1 cellular context compared by ENCODE assay signal in genomic region chr11:59957094-59957493, GRCh38.
A peak's percentile ranks its signal among the peaks of the same experiment; 100 is the strongest.
TF ChIP-seq lines count a peak whose summit lies in the region.

No MANE protein-coding gene starts in this region.

TF ChIP-seq in K562, 482 proteins besides CTCF, POLR2A, EP300 and RAD21:
- TF ChIP-seq MEF2A (IDR thresholded peaks at IDR 0.05; ENCODE audit: control insufficient read depth, low read depth, low read length) (peak; percentile 59; the same call in 1 of the 2 replicates), TEAD4 (IDR thresholded peaks at IDR 0.05; ENCODE audit: low read length) (peak; percentile 36; the same call in 1 of the 2 replicates), TEAD4 (CRISPR knock-in tag; IDR thresholded peaks at IDR 0.05; ENCODE audit: borderline replicate concordance) (no peak), JUND (IDR thresholded peaks at IDR 0.05; ENCODE audit: borderline replicate concordance, low read depth, low read length) (peak; percentile 73; the same call in 1 of the 2 replicates), JUND (tag; IDR thresholded peaks at IDR 0.05; ENCODE audit: borderline replicate concordance, low read depth, low read length) (peak; percentile 78; the same call in 2 of the 3 replicates), MAFG (tag; conservative IDR thresholded peaks at IDR 0.05) (peak; percentile 60), ZNF316 (IDR thresholded peaks at IDR 0.05) (peak; percentile 34), CGGBP1 (CRISPR knock-in tag; IDR thresholded peaks at IDR 0.05) (no peak), MECOM (CRISPR knock-in tag; IDR thresholded peaks at IDR 0.05) (no peak), MAFF (IDR thresholded peaks at IDR 0.05; ENCODE audit: low read length) (peak; percentile 34; the same call in 1 of the 2 replicates), THAP7 (CRISPR knock-in tag; IDR thresholded peaks at IDR 0.05) (no peak), POLR2AphosphoS2 (IDR thresholded peaks at IDR 0.05; ENCODE audit: low read length) (no peak), ZNF174 (CRISPR knock-in tag; IDR thresholded peaks at IDR 0.05) (no peak), RNF219 (CRISPR knock-in tag; IDR thresholded peaks at IDR 0.05) (no peak), ZNF146 (CRISPR knock-in tag; IDR thresholded peaks at IDR 0.05; ENCODE audit: unreplicated experiment) (no peak), ATF7 (IDR thresholded peaks at IDR 0.05) (no peak), MTF1 (CRISPR knock-in tag; IDR thresholded peaks at IDR 0.05; ENCODE audit: borderline replicate concordance) (no peak), HIVEP1 (CRISPR knock-in tag; IDR thresholded peaks at IDR 0.05) (no peak), ZFP1 (CRISPR knock-in tag; IDR thresholded peaks at IDR 0.05) (no peak), CXXC5 (CRISPR knock-in tag; IDR thresholded peaks at IDR 0.05) (0 out of 2 replicates have a peak, but pooled peaks have one; percentile 11), JUN (IDR thresholded peaks at IDR 0.05; ENCODE audit: borderline replicate concordance, low read depth, low read length) (peak; percentile 36; the same call in 1 of the 2 replicates), JUN (CRISPR knock-in tag; IDR thresholded peaks at IDR 0.05; ENCODE audit: borderline replicate concordance) (no peak), ZNF217 (CRISPR knock-in tag; IDR thresholded peaks at IDR 0.05) (no peak), NFE2 (IDR thresholded peaks at IDR 0.05; ENCODE audit: low read depth) (peak; percentile 55; the same call in 1 of the 2 replicates), FOSL1 (tag; conservative IDR thresholded peaks at IDR 0.05) (peak; percentile 90), ZNF561 (CRISPR knock-in tag; conservative IDR thresholded peaks at IDR 0.05) (no peak), C11orf30 (IDR thresholded peaks at IDR 0.05; ENCODE audit: low read depth) (peak; percentile 44), TRIM24 (IDR thresholded peaks at IDR 0.05) (peak in 1 of 2 experiments; percentile 45; a peak in 1 of 4 replicates), MYNN (IDR thresholded peaks at IDR 0.05) (no peak), MYNN (CRISPR knock-in tag; IDR thresholded peaks at IDR 0.05) (no peak)
- TF ChIP-seq, protein P1, sequence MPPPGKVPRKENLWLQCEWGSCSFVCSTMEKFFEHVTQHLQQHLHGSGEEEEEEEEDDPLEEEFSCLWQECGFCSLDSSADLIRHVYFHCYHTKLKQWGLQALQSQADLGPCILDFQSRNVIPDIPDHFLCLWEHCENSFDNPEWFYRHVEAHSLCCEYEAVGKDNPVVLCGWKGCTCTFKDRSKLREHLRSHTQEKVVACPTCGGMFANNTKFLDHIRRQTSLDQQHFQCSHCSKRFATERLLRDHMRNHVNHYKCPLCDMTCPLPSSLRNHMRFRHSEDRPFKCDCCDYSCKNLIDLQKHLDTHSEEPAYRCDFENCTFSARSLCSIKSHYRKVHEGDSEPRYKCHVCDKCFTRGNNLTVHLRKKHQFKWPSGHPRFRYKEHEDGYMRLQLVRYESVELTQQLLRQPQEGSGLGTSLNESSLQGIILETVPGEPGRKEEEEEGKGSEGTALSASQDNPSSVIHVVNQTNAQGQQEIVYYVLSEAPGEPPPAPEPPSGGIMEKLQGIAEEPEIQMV (tag; conservative IDR thresholded peaks at IDR 0.05; ENCODE audit: low read depth): no peak
- TF ChIP-seq, protein P2, sequence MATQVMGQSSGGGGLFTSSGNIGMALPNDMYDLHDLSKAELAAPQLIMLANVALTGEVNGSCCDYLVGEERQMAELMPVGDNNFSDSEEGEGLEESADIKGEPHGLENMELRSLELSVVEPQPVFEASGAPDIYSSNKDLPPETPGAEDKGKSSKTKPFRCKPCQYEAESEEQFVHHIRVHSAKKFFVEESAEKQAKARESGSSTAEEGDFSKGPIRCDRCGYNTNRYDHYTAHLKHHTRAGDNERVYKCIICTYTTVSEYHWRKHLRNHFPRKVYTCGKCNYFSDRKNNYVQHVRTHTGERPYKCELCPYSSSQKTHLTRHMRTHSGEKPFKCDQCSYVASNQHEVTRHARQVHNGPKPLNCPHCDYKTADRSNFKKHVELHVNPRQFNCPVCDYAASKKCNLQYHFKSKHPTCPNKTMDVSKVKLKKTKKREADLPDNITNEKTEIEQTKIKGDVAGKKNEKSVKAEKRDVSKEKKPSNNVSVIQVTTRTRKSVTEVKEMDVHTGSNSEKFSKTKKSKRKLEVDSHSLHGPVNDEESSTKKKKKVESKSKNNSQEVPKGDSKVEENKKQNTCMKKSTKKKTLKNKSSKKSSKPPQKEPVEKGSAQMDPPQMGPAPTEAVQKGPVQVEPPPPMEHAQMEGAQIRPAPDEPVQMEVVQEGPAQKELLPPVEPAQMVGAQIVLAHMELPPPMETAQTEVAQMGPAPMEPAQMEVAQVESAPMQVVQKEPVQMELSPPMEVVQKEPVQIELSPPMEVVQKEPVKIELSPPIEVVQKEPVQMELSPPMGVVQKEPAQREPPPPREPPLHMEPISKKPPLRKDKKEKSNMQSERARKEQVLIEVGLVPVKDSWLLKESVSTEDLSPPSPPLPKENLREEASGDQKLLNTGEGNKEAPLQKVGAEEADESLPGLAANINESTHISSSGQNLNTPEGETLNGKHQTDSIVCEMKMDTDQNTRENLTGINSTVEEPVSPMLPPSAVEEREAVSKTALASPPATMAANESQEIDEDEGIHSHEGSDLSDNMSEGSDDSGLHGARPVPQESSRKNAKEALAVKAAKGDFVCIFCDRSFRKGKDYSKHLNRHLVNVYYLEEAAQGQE (CRISPR knock-in tag; IDR thresholded peaks at IDR 0.05; ENCODE audit: low read depth): no peak
- TF ChIP-seq, protein P3, sequence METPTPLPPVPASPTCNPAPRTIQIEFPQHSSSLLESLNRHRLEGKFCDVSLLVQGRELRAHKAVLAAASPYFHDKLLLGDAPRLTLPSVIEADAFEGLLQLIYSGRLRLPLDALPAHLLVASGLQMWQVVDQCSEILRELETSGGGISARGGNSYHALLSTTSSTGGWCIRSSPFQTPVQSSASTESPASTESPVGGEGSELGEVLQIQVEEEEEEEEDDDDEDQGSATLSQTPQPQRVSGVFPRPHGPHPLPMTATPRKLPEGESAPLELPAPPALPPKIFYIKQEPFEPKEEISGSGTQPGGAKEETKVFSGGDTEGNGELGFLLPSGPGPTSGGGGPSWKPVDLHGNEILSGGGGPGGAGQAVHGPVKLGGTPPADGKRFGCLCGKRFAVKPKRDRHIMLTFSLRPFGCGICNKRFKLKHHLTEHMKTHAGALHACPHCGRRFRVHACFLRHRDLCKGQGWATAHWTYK (CRISPR knock-in tag; IDR thresholded peaks at IDR 0.05): no peak
- TF ChIP-seq, protein P4, sequence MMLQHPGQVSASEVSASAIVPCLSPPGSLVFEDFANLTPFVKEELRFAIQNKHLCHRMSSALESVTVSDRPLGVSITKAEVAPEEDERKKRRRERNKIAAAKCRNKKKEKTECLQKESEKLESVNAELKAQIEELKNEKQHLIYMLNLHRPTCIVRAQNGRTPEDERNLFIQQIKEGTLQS (IDR thresholded peaks at IDR 0.05): peak; percentile 79
- TF ChIP-seq, protein P4 (CRISPR knock-in tag; conservative IDR thresholded peaks at IDR 0.05): no peak
TF ChIP-seq in K562: peak in this region for 13.
